Comparison of ENCODE assay signal across 13 cellular contexts in genomic region chr1:42886800-42887199, GRCh38.
"Had no signal": no experiment of that assay in that cellular context is flagged by ENCODE, and none has a peak within 500 bp of the region (broad histone marks: within the 10 kb centered on the region; RNA-seq: fewer than 3 reads in every experiment).

No MANE protein-coding gene starts in this region.

- H3K36me3 ChIP-seq: lower lobe of right lung, tibial nerve had no signal

- H3K4me1 ChIP-seq: lower lobe of right lung, tibial nerve had no signal

- H3K4me3 ChIP-seq: lower lobe of right lung, tibial nerve had no signal

- H3K27me3 ChIP-seq: tibial nerve had no signal

- H3K27ac ChIP-seq: lower lobe of right lung, tibial nerve had no signal

- DNase-seq: activated B cell treated with CpG ODN at 0.5 μM for 24 hours; activated CD4-positive, alpha-beta memory T cell treated with anti-CD3 and anti-CD28 coated beads for 36 hours; activated CD4-positive, alpha-beta T cell treated with anti-CD3 and anti-CD28 coated beads for 4 hours; activated gamma-delta T cell treated with Interleukin-2 at 50 U/mL for 16 hours; activated T-cell treated with anti-CD3 and anti-CD28 coated beads for 4 hours; effector CD8-positive, alpha-beta T cell; immature natural killer cell; lower lobe of right lung; stimulated activated CD4-positive, alpha-beta T cell treated with anti-CD3 and anti-CD28 coated beads, Interleukin-12 subunit alpha, Interleukin-12 subunit beta, amount 100 ng/mL, for 4 hours; stimulated activated CD4-positive, alpha-beta T cell treated with anti-CD3 and anti-CD28 coated beads, Interleukin-2, amount 100 ng/mL, for 24 hours; stimulated activated naive CD8-positive, alpha-beta T cell treated with anti-CD3 and anti-CD28 coated beads, Interleukin-15, Interleukin-2, amounts not matched to agents 100 U/mL and 50 U/mL, for 24 hours; T-helper 9 cell had no signal

- H3K9me3 ChIP-seq: lower lobe of right lung, tibial nerve had no signal
